Comparison of ENCODE assay signal across 26 cellular contexts in the genomic region with DNA sequence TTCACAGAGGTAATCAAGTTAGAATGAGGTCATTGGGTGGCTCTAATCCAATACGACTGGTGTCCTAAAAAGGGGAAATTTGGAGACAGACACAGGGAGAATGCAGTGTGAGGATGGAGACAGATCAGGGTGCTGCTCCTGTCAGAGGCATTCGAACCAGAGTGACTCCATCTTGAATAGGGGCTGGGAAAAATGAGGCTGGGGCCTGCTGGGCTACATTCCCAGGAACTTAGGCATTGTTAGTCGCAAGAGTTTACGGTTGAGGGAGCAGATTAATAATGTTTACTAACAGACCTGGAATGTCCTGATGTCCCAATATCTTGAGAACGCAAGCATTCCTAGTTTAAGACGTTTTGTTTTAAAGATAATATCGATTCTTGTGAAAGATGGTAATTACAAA. TPM values are rescaled to one million over a fixed set of nuclear protein-coding genes. Genes with fewer than 3 reads are reported as not detected.
DNase-seq lines count a peak whose midpoint lies in the region; ATAC-seq and TF ChIP-seq lines count a peak whose summit lies in the region.
"Had no signal": no experiment of that assay in that cellular context is flagged by ENCODE, and none has a peak within 500 bp of the region (broad histone marks: within the 10 kb centered on the region; RNA-seq: fewer than 3 reads in every experiment).

No MANE protein-coding gene starts in this region.

- H3K9me3 ChIP-seq in RWPE2 (ENCODE audit: severe bottlenecking) (no peaks in the 10 kb centered on the region), fibroblast of lung (ENCODE audit: control insufficient read depth, insufficient read depth, low read depth, low read length) (no peaks in the 10 kb centered on the region), trophoblast cell (ENCODE audit: insufficient read depth, low read depth, low read length) (peaks cover 2% of the 10 kb centered on the region)
- H3K9me3 ChIP-seq: thyroid gland had no signal

- H3K4me1 ChIP-seq in RWPE2 (ENCODE audit: insufficient read depth, poor library complexity, severe bottlenecking) (peaks cover 14% of the 10 kb centered on the region), fibroblast of lung (ENCODE audit: control insufficient read depth, extremely low read depth, insufficient read depth, low read length) (peaks cover 2% of the 10 kb centered on the region), trophoblast cell (ENCODE audit: control insufficient read depth in 1 of 2, insufficient read depth in 2 of 2, low read length in 2 of 2) (peaks cover 9 to 10% of the 10 kb centered on the region in 2 experiments)

- DNase-seq in HCEC 1CT (peak; percentile 80), RWPE2 (ENCODE audit: low spot score) (no peak), fibroblast of lung (ENCODE audit: low read depth in 2 of 2) (peak; percentile 23 to 60), trophoblast cell (peak; percentile 91 to 93), NCI-H446 (lab: John Stamatoyannopoulos, UW) (no peak), posterior vena cava (ENCODE audit: low spot score) (no peak)
- DNase-seq: activated CD8-positive, alpha-beta T cell treated with anti-CD3 and anti-CD28 coated beads, Interleukin-2, amount 10 ng/mL, durations not matched to agents 7 days and 5 days; activated gamma-delta T cell; activated naive CD8-positive, alpha-beta T cell treated with anti-CD3 and anti-CD28 coated beads, Interleukin-2, amount 50 U/mL, for 24 hours; activated T-cell treated with anti-CD3 and anti-CD28 coated beads for 4 hours; CD4-positive, alpha-beta T cell; cerebellar nuclear complex; NCI-H1105 treated with DMSO at 0.1 percent for 48 hours; NCI-H2029; NCI-H345; SHP77; thyroid gland had no signal

- ATAC-seq in RWPE2 (ENCODE audit: low read depth) (peak; percentile 46; the same call in 2 of the 3 replicates), HG03039 (IDR thresholded peaks at IDR 0.05; ENCODE audit: unreplicated experiment) (no peak), HG02588 (IDR thresholded peaks at IDR 0.05; ENCODE audit: unreplicated experiment) (no peak)
- ATAC-seq: activated CD8-positive, alpha-beta T cell treated with anti-CD3 and anti-CD28 coated beads, Interleukin-2, amount 10 ng/mL, durations not matched to agents 7 days and 5 days; activated naive CD8-positive, alpha-beta T cell treated with anti-CD3 and anti-CD28 coated beads, Interleukin-2, amount 50 U/mL, for 24 hours; HepG2; sciatic nerve had no signal

- no peak overlapping the region for H3K23ac ChIP-seq in trophoblast cell (ENCODE audit: low read length)

- H2AFZ ChIP-seq in fibroblast of lung (ENCODE audit: low read length) (no peak overlapping the region), trophoblast cell (ENCODE audit: insufficient read depth, low read length, poor library complexity) (no peak overlapping the region)

- H3K4me2 ChIP-seq in fibroblast of lung (ENCODE audit: extremely low read depth, insufficient read depth, low read length): no peak overlapping the region
- H3K4me2 ChIP-seq in trophoblast cell (ENCODE audit: low read length): no peak overlapping the region

- H3K79me2 ChIP-seq in fibroblast of lung (ENCODE audit: control insufficient read depth, insufficient read depth, low read length) (no peaks in the 10 kb centered on the region), trophoblast cell (ENCODE audit: control insufficient read depth, insufficient read depth, low read length, poor library complexity) (peaks cover 4% of the 10 kb centered on the region)

- no peak overlapping the region for H3K4ac ChIP-seq in trophoblast cell (ENCODE audit: low read depth, low read length)

- H2BK120ac ChIP-seq in trophoblast cell (ENCODE audit: insufficient read depth, low read length, poor library complexity): no peak overlapping the region

- peaks cover 10% of the 10 kb centered on the region for H3K79me1 ChIP-seq in trophoblast cell (ENCODE audit: low read length)

- intact Hi-C loops in posterior vena cava (cut with DNase I): no loop called here

- H3K27ac ChIP-seq in RWPE2 (ENCODE audit: poor library complexity, severe bottlenecking) (peak overlapping the region; percentile 18), fibroblast of lung (ENCODE audit: insufficient read depth, low read length) (no peak overlapping the region), trophoblast cell (ENCODE audit: low read depth, low read length) (no peak overlapping the region)
- H3K27ac ChIP-seq: HL-60, thyroid gland had no signal

- no peak overlapping the region for H3K4me3 ChIP-seq in RWPE2 (ENCODE audit: severe bottlenecking)
- H3K4me3 ChIP-seq in fibroblast of lung (replicated peaks in 1 of 4; ENCODE audit: control extremely low read depth in 1 of 4, insufficient read depth in 1 of 4, low read depth in 3 of 4, low read length in 4 of 4): no peak overlapping the region
- no peak overlapping the region for H3K4me3 ChIP-seq in trophoblast cell (ENCODE audit: low read depth, low read length)
- H3K4me3 ChIP-seq: lung, thyroid gland had no signal

- no peak overlapping the region for H2BK5ac ChIP-seq in trophoblast cell (ENCODE audit: low read depth, low read length, poor library complexity)

- no peak overlapping the region for H2BK12ac ChIP-seq in trophoblast cell (ENCODE audit: low read length)

- H3K18ac ChIP-seq in trophoblast cell (ENCODE audit: low read length): no peak overlapping the region

- no peaks in the 10 kb centered on the region for H3K27me3 ChIP-seq in RWPE2 (ENCODE audit: insufficient read depth, poor library complexity, severe bottlenecking)
- H3K27me3 ChIP-seq in fibroblast of lung (ENCODE audit: control insufficient read depth, insufficient read depth, low read length): peaks cover 5% of the 10 kb centered on the region
- H3K27me3 ChIP-seq in trophoblast cell (ENCODE audit: insufficient read depth, low read length): no peaks in the 10 kb centered on the region
- H3K27me3 ChIP-seq: thyroid gland had no signal

- H4K8ac ChIP-seq in trophoblast cell (ENCODE audit: low read depth, low read length): no peak overlapping the region

- no peak for TF ChIP-seq CTCF in RWPE2 (IDR thresholded peaks at IDR 0.05; ENCODE audit: poor library complexity, severe bottlenecking)
- no peak for TF ChIP-seq CTCF in fibroblast of lung (conservative IDR thresholded peaks at IDR 0.05 in 1 of 2, IDR thresholded peaks at IDR 0.05 in 1 of 2; ENCODE audit: low read depth in 1 of 2, low read length in 2 of 2)

- H4K91ac ChIP-seq in trophoblast cell (ENCODE audit: low read depth, low read length): no peak overlapping the region

- no peaks in the 10 kb centered on the region for H3K36me3 ChIP-seq in RWPE2 (ENCODE audit: low read depth)
- H3K36me3 ChIP-seq in fibroblast of lung (ENCODE audit: control insufficient read depth, insufficient read depth, low read length): no peaks in the 10 kb centered on the region
- H3K36me3 ChIP-seq in trophoblast cell (ENCODE audit: control insufficient read depth in 1 of 2, insufficient read depth in 2 of 2, low read length in 2 of 2): no peaks in the 10 kb centered on the region
- H3K36me3 ChIP-seq: thyroid gland had no signal

- H4K12ac ChIP-seq in trophoblast cell (ENCODE audit: low read depth, low read length): no peak overlapping the region

- no peak overlapping the region for H2AK5ac ChIP-seq in trophoblast cell (ENCODE audit: low read length)

- H3K14ac ChIP-seq in trophoblast cell (ENCODE audit: low read length): no peak overlapping the region

- WGBS in trophoblast cell (ENCODE audit: extremely low coverage, insufficient coverage, insufficient read length): no CpG with 5 or more reads among the region's 7 CpGs

- H3K9ac ChIP-seq in fibroblast of lung (ENCODE audit: insufficient read depth, low read length): no peak overlapping the region
- H3K9ac ChIP-seq in trophoblast cell (ENCODE audit: low read length): no peak overlapping the region

- H4K20me1 ChIP-seq in fibroblast of lung (ENCODE audit: control insufficient read depth, extremely low read depth, insufficient read depth, low read length): no peaks in the 10 kb centered on the region

RNA-seq across cellular contexts. Expression of a gene that starts 20.3 kb away (rescaled TPM):
- 102 and 139 TPM in 2 replicates for total RNA-seq in fibroblast of lung
- 31.6 and 71.5 TPM in 2 replicates for polyA plus RNA-seq in fibroblast of lung
- 38.4 and 86.3 TPM in 2 replicates for polyA plus RNA-seq in fibroblast of lung (2012)
- polyA minus RNA-seq in fibroblast of lung (ENCODE audit: low replicate concordance): 91.2 and 178 TPM in 2 replicates
- 185 and 205 TPM in 2 replicates for polyA plus RNA-seq in trophoblast cell (2013)
- total RNA-seq in posterior vena cava: 100 to 1,000 TPM in 1 of 2 donors, 10 to 100 TPM in 1; 71.4 to 112 TPM
- total RNA-seq: OCI-LY7 had no signal

RNA-seq across cellular contexts. Expression of a gene that starts 49.0 kb away (rescaled TPM):
- total RNA-seq in fibroblast of lung: 0.26 and 0.50 TPM in 2 replicates
- polyA plus RNA-seq in fibroblast of lung: 0.18 and 0.39 TPM in 2 replicates
- 0.16 and 0.51 TPM in 2 replicates for polyA plus RNA-seq in fibroblast of lung (2012)
- not detected in 2 replicates for polyA minus RNA-seq in fibroblast of lung (ENCODE audit: low replicate concordance)
- polyA plus RNA-seq in trophoblast cell (2013): 0.11 and 0.22 TPM in 2 replicates
- total RNA-seq in posterior vena cava: 1 to 10 TPM; 1.0 to 2.5 TPM
- total RNA-seq: activated CD8-positive, alpha-beta T cell treated with anti-CD3 and anti-CD28 coated beads, Interleukin-2, amount 10 ng/mL, durations not matched to agents 7 days and 5 days; CD4-positive, alpha-beta T cell; OCI-LY7 had no signal
- polyA plus RNA-seq: keratinocyte, neural cell had no signal

RNA-seq across cellular contexts. Expression of a gene that starts 59.5 kb away (rescaled TPM):
- total RNA-seq in fibroblast of lung (not detected in 2 replicates), posterior vena cava (not detected)
- not detected in 2 replicates for polyA plus RNA-seq in fibroblast of lung
- not detected in 2 replicates for polyA plus RNA-seq in fibroblast of lung (2012)
- polyA minus RNA-seq in fibroblast of lung (ENCODE audit: low replicate concordance): not detected in 2 replicates
- 0.30 and 0.39 TPM in 2 replicates for polyA plus RNA-seq in trophoblast cell (2013)
- total RNA-seq: activated CD8-positive, alpha-beta T cell treated with anti-CD3 and anti-CD28 coated beads, Interleukin-2, amount 10 ng/mL, durations not matched to agents 7 days and 5 days; CD4-positive, alpha-beta T cell; lung; OCI-LY7; sciatic nerve; thyroid gland had no signal
- polyA plus RNA-seq: keratinocyte, neural cell had no signal

Comparison
In these comparisons a context has a peak if more than half of its experiments do, and no peak if none do; other contexts are left out.
1. DNase-seq: peak in HCEC 1CT (single experiment), fibroblast of lung (2 of 2) and trophoblast cell (2 of 2); none in RWPE2 (single experiment), NCI-H446 (0 of 2) and posterior vena cava (single experiment).